Comparison of ENCODE assay signal across 26 cellular contexts in the genomic region with DNA sequence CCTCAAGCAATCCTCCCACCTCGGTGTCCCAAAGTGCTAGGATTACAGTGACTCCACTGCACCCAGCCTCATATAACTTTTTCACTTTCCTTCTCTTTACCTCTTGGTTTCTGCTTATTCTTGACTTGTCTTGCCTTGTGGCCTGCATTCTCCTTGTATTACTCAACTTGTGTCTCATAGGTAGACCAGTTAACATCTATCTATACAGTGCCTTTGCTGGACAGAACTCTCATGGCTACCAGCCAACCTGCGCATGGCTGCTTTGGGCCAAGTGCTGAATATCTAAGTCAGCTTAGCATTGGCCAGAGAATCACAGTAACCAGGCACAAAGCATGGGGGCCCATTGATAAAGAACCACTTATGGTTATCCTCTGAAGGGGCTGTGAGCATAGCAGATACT. TPM values are rescaled to one million over a fixed set of nuclear protein-coding genes. Genes with fewer than 3 reads are reported as not detected.
A peak's percentile ranks its signal among the peaks of the same experiment; 100 is the strongest.
DNase-seq lines count a peak whose midpoint lies in the region; ATAC-seq, FAIRE-seq and TF ChIP-seq lines count a peak whose summit lies in the region.
"Had no signal": no experiment of that assay in that cellular context is flagged by ENCODE, and none has a peak within 500 bp of the region (broad histone marks: within the 10 kb centered on the region; RNA-seq: fewer than 3 reads in every experiment).

No MANE protein-coding gene starts in this region.

- POLR2A ChIA-PET in activated B cell treated with CpG ODN at 0.5 μM for 24 hours (lab: Charles Lee): no interaction called here

- no peaks in the 10 kb centered on the region for H3K36me3 Mint-ChIP-seq in activated B cell treated with CpG ODN at 0.5 μM for 24 hours (ENCODE audit: low read depth)

- no peak overlapping the region for H3K4me3 Mint-ChIP-seq in activated B cell treated with CpG ODN at 0.5 μM for 24 hours
- H3K4me3 Mint-ChIP-seq: activated naive CD8-positive, alpha-beta T cell treated with anti-CD3 and anti-CD28 coated beads, Interleukin-2, amount 50 U/mL, for 24 hours; CD4-positive, alpha-beta T cell; GM23338; nephron had no signal

- ATAC-seq in activated B cell treated with CpG ODN at 0.5 μM for 24 hours (ENCODE audit: low read depth) (no peak), GM21786 (IDR thresholded peaks at IDR 0.05; ENCODE audit: unreplicated experiment) (no peak), HG03378 (IDR thresholded peaks at IDR 0.05; ENCODE audit: unreplicated experiment) (no peak)
- ATAC-seq: activated naive CD8-positive, alpha-beta T cell treated with anti-CD3 and anti-CD28 coated beads, Interleukin-2, amount 50 U/mL, for 24 hours; GM23338; left colon; sciatic nerve had no signal

- DNase-seq in H54 (ENCODE audit: insufficient read length, low spot score) (peak; percentile 39), HT1080 (ENCODE audit: low read depth) (peak; percentile 46), activated B cell treated with CpG ODN at 0.5 μM for 24 hours (no peak), kidney tubule cell (ENCODE audit: low spot score) (peak; percentile 84), NCI-H1930 (lab: John Stamatoyannopoulos, UW) (no peak)
- DNase-seq: activated CD4-positive, alpha-beta T cell treated with anti-CD3 and anti-CD28 coated beads, Interleukin-2, amount 50 U/mL, for 4 hours; activated effector memory CD4-positive, alpha-beta T cell treated with anti-CD3 and anti-CD28 coated beads, Interleukin-2, amount 50 U/mL, for 16 hours; activated naive CD8-positive, alpha-beta T cell treated with anti-CD3 and anti-CD28 coated beads, Interleukin-2, amount 50 U/mL, for 24 hours; CD4-positive, alpha-beta T cell; colonic mucosa; DMS 273 treated with DMSO at 0.1 percent for 48 hours; KG1; left colon; NCI-H1048; NCI-H2029; NCI-H345; PC-9; stomach; T-helper 2 cell had no signal

- H3K27me3 Mint-ChIP-seq in activated B cell treated with CpG ODN at 0.5 μM for 24 hours: no peaks in the 10 kb centered on the region

- TF ChIP-seq CTCF in activated B cell treated with CpG ODN at 0.5 μM for 24 hours (IDR thresholded peaks at IDR 0.05): no peak

- no peaks in the 10 kb centered on the region for H3K9me3 Mint-ChIP-seq in activated B cell treated with CpG ODN at 0.5 μM for 24 hours
- H3K9me3 Mint-ChIP-seq: activated naive CD8-positive, alpha-beta T cell treated with anti-CD3 and anti-CD28 coated beads, Interleukin-2, amount 50 U/mL, for 24 hours; CD4-positive, alpha-beta T cell; GM23338 had no signal

- H3K4me1 Mint-ChIP-seq in activated B cell treated with CpG ODN at 0.5 μM for 24 hours: peaks cover 52% of the 10 kb centered on the region

- H3K27ac Mint-ChIP-seq in activated B cell treated with CpG ODN at 0.5 μM for 24 hours: peak overlapping the region; percentile 30
- H3K27ac Mint-ChIP-seq: activated naive CD8-positive, alpha-beta T cell treated with anti-CD3 and anti-CD28 coated beads, Interleukin-2, amount 50 U/mL, for 24 hours; CD4-positive, alpha-beta T cell; GM23338; nephron had no signal

- no peak for TF ChIP-seq POLR2A in H54 (IDR thresholded peaks at IDR 0.05; ENCODE audit: low read depth, low read length)

- CTCF ChIA-PET in activated B cell treated with CpG ODN at 0.5 μM for 24 hours (lab: Charles Lee): no interaction called here

- no peak for FAIRE-seq in H54 (lab: Jason Lieb, UNC)
- FAIRE-seq: G401.6, GM19239 had no signal

- intact Hi-C loops in activated B cell treated with CpG ODN at 0.5 μM for 24 hours (cut with micrococcal nuclease): no loop called here

RNA-seq across cellular contexts. Expression of a gene that starts 42.6 kb away (rescaled TPM):
- total RNA-seq in HT1080 (2014; rRNA removed; shearing (Covaris generic)): 5.1 and 9.2 TPM in 2 replicates
- 5.0 and 6.7 TPM in 2 replicates for polyA plus RNA-seq in HT1080 (2015; cell fraction: cytosol; rRNA removed)
- 3.1 and 3.9 TPM in 2 replicates for polyA plus RNA-seq in HT1080 (2015; cell fraction: nucleus; rRNA removed)
- total RNA-seq in activated B cell treated with CpG ODN at 0.5 μM for 24 hours: 18.7 and 21.4 TPM in 2 replicates

Comparison
In these comparisons a context has a peak if more than half of its experiments do, and no peak if none do; other contexts are left out.
1. DNase-seq: peak in H54 (single experiment), HT1080 (single experiment) and kidney tubule cell (single experiment); none in activated B cell treated with CpG ODN at 0.5 μM for 24 hours (single experiment) and NCI-H1930 (0 of 2).